In genomic region chr7:28956608-28957063, GRCh38 we compare ENCODE assay signal across 8 cellular contexts. TPM values are rescaled to one million over a fixed set of nuclear protein-coding genes. Genes with fewer than 3 reads are reported as not detected.
DNase-seq lines count a peak whose midpoint lies in the region; ATAC-seq and TF ChIP-seq lines count a peak whose summit lies in the region.

No MANE protein-coding gene starts in this region.

- no peaks in the 10 kb centered on the region for H3K27me3 Mint-ChIP-seq in Calu3 (ENCODE audit: unreplicated experiment)
- peaks cover 61% of the 10 kb centered on the region for H3K27me3 Mint-ChIP-seq in WTC11 (ENCODE audit: low read depth)
- H3K27me3 Mint-ChIP-seq in nephron (ENCODE audit: low read depth) = peaks cover 7% of the 10 kb centered on the region

- H3K36me3 Mint-ChIP-seq in Calu3 (ENCODE audit: insufficient read depth, unreplicated experiment) (peaks cover 21% of the 10 kb centered on the region), WTC11 (no peaks in the 10 kb centered on the region), nephron (ENCODE audit: low read depth) (peaks cover 16% of the 10 kb centered on the region)

- CTCF ChIA-PET in Calu3 (lab: Charles Lee) (interaction anchor here (0.6 to 3.0 kb wide), 36 partner anchors 9 to 452 kb away, joined by 3 to 77 read pairs (median 4); partner anchors contain the start of genes CHN2 and CPVL), WTC11 (lab: Charles Lee) (interaction anchor here (0.6 to 8.8 kb wide), 77 partner anchors 8 to 925 kb away, joined by 3 to 407 read pairs (median 5); partner anchors contain the start of gene CPVL)

- POLR2A ChIA-PET in WTC11 (lab: Charles Lee) = interaction anchor here (0.5 to 1.5 kb wide), 5 partner anchors 29 to 256 kb away, joined by 3 to 10 read pairs (median 3); no protein-coding TSS in a partner anchor

- TF ChIP-seq CTCF in Calu3 (IDR thresholded peaks at IDR 0.05; ENCODE audit: unreplicated experiment) (peak; percentile 82), WTC11 (IDR thresholded peaks at IDR 0.05) (peak; percentile 54), nephron (IDR thresholded peaks at IDR 0.05; ENCODE audit: unreplicated experiment in 3 of 3) (peak; percentile 57 to 68 (median 62))

- H3K4me3 Mint-ChIP-seq in Calu3 (ENCODE audit: low read depth, unreplicated experiment) (peak overlapping the region; percentile 93), WTC11 (peak overlapping the region; percentile 78), nephron (peak overlapping the region; percentile 93 to 96 (median 94))

- no TSS peak for BruUV-seq in Calu3 (replicated peaks; lab: Mats Ljungman, UMichigan)

- H3K4me1 Mint-ChIP-seq in Calu3 (ENCODE audit: low read depth, unreplicated experiment) (peaks cover 14% of the 10 kb centered on the region), WTC11 (peaks cover 43% of the 10 kb centered on the region), nephron (peaks cover 60% of the 10 kb centered on the region)

- no peak overlapping the region for H3K27ac Mint-ChIP-seq in Calu3 (ENCODE audit: unreplicated experiment)
- no peak overlapping the region for H3K27ac Mint-ChIP-seq in WTC11
- H3K27ac Mint-ChIP-seq in nephron = peak overlapping the region in 2 of 3 experiments; percentile 97 to 99

- peak overlapping the region; percentile 38 for H3K4me3 ChIP-seq in Jurkat, Clone E6-1 (ENCODE audit: low read length)

- H3K9me3 Mint-ChIP-seq in Calu3 (ENCODE audit: low read depth, unreplicated experiment) (no peaks in the 10 kb centered on the region), WTC11 (no peaks in the 10 kb centered on the region), nephron (no peaks in the 10 kb centered on the region)

- ATAC-seq in WTC11 = peak; percentile 44

- peak; percentile 91 for DNase-seq in Calu3
- DNase-seq in Jurkat, Clone E6-1 (ENCODE audit: low read depth, low spot score) = no peak
- DNase-seq in WTC11 (ENCODE audit: low spot score) = peak; percentile 88
- peak; percentile 50 for DNase-seq in germinal center (ENCODE audit: low spot score)
- no peak for DNase-seq in KG1 (lab: John Stamatoyannopoulos, UW)
- DNase-seq in activated gamma-delta T cell (lab: John Stamatoyannopoulos, UW) = no peak
- no peak for DNase-seq in effector CD8-positive, alpha-beta T cell (lab: John Stamatoyannopoulos, UW)

- intact Hi-C loops in Calu3 (cut with micrococcal nuclease; ENCODE audit: unreplicated experiment) = loop anchor here (1.0 kb wide), 2 partner anchors 30 to 150 kb away; no protein-coding TSS in a partner anchor

TF ChIP-seq in WTC11, 78 proteins besides CTCF, POLR2A, EP300 and RAD21:
- TF ChIP-seq JAZF1 (CRISPR knock-in tag; IDR thresholded peaks at IDR 0.05) (no peak), RORB (CRISPR knock-in tag; IDR thresholded peaks at IDR 0.05) (no peak), USF2 (CRISPR knock-in tag; IDR thresholded peaks at IDR 0.05) (peak; percentile 15), OVOL2 (CRISPR knock-in tag; IDR thresholded peaks at IDR 0.05; ENCODE audit: borderline replicate concordance) (no peak), ETV6 (CRISPR knock-in tag; IDR thresholded peaks at IDR 0.05) (peak; percentile 16; the same call in 1 of the 2 replicates), ZNF416 (CRISPR knock-in tag; IDR thresholded peaks at IDR 0.05) (no peak), HMGXB4 (CRISPR knock-in tag; IDR thresholded peaks at IDR 0.05) (peak; percentile 91), ZNF396 (CRISPR knock-in tag; IDR thresholded peaks at IDR 0.05; ENCODE audit: borderline replicate concordance) (0 out of 2 replicates have a peak, but pooled peaks have one; percentile 71), ERG (CRISPR knock-in tag; IDR thresholded peaks at IDR 0.05) (no peak), E2F1 (CRISPR knock-in tag; IDR thresholded peaks at IDR 0.05) (0 out of 2 replicates have a peak, but pooled peaks have one; percentile 5)

RNA-seq across cellular contexts. Expression of gene TRIL, which starts 1.5 kb away (rescaled TPM):
- total RNA-seq in Calu3 (2022) (0.44 and 0.47 TPM in 2 replicates), WTC11 (2021) (3.0 to 4.6 TPM (median 4.3 TPM) in 3 replicates)
- not detected for polyA plus RNA-seq in Jurkat, Clone E6-1 (2012; ENCODE audit: insufficient read depth, insufficient read length)

Comparison
In these comparisons a context has a peak if more than half of its experiments do, and no peak if none do; other contexts are left out.
1. DNase-seq: peak in Calu3 (single experiment), WTC11 (single experiment) and germinal center (single experiment); none in Jurkat, Clone E6-1 (single experiment), KG1 (single experiment), activated gamma-delta T cell (single experiment) and effector CD8-positive, alpha-beta T cell (single experiment).
2. H3K27ac Mint-ChIP-seq: peak in nephron (2 of 3); none in Calu3 (single experiment) and WTC11 (single experiment).
3. Peak in every context shown above with its lines, with median percentiles within 50 percentile points of each other: H3K4me3 Mint-ChIP-seq and CTCF ChIP-seq.